ENCODE assay signal across 8 cellular contexts in the genomic region with DNA sequence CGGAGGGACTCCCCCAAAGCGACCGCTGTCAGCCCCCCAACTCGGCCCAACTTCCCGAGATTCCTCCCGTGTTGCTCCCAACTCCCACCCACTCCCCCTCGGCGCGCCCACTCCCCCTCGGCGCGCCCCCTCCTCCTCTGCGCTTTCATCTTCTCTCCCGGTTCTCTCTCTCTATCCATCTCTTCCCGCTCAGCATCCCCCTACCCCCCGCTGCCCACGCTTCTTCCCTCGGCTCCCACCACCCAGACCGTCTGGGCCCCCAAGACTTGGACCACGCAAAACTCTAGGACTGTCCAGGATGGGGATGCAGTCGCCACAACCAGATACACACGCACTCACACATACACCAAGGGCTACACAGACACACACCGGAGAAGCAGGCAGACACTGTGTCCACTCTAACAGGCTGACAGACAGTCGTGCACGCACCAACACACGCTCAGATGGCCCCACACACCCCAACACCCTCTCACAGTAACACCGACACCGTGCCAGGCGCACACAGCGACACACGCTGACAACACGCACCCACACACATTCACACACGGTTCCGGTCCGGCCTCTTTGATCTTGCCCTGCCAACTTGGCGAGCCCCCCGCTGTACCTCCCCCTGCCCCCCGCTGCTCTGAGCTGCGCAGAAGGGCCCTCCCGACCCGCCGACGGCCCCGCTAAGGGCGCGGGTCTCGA. TPM values are rescaled to one million over a fixed set of nuclear protein-coding genes. Genes with fewer than 3 reads are reported as not detected.
DNase-seq lines count a peak whose midpoint lies in the region; ATAC-seq, FAIRE-seq and TF ChIP-seq lines count a peak whose summit lies in the region.

No MANE protein-coding gene starts in this region.

- peaks cover 46% of the 10 kb centered on the region for H3K27me3 ChIP-seq in SJSA1 (replicated peaks)

- H3K4me1 ChIP-seq in SJSA1 (replicated peaks) = peaks cover 17% of the 10 kb centered on the region

- DNase-seq in GM12891 (ENCODE audit: insufficient read length, low spot score) (peak; percentile 41), SJSA1 (ENCODE audit: low read depth in 1 of 2, low spot score in 2 of 2) (peak in 1 of 2 experiments; percentile 36), glutamatergic neuron (peak; percentile 32), progenitor cell of endocrine pancreas (ENCODE audit: low spot score, unreplicated experiment) (no peak)
- no peak for DNase-seq in central memory CD4-positive, alpha-beta T cell
- no peak for DNase-seq in activated CD4-positive, alpha-beta T cell treated with anti-CD3 and anti-CD28 coated beads, Interleukin-2, amount 50 U/mL, for 1 hour
- DNase-seq in stimulated activated CD4-positive, alpha-beta T cell treated with anti-CD3 and anti-CD28 coated beads, Interleukin-4, amount 100 ng/mL, for 24 hours = no peak

- H3K4me3 Mint-ChIP-seq in glutamatergic neuron (ENCODE audit: unreplicated experiment) (peak overlapping the region; percentile 85), progenitor cell of endocrine pancreas (ENCODE audit: low read depth) (peak overlapping the region; percentile 65)

- no peaks in the 10 kb centered on the region for H3K36me3 ChIP-seq in SJSA1

- no peak for ATAC-seq in HG03460 (IDR thresholded peaks at IDR 0.05; ENCODE audit: unreplicated experiment)

- peak overlapping the region; percentile 27 for H3K4me3 ChIP-seq in SJSA1

- no peaks in the 10 kb centered on the region for H3K9me3 ChIP-seq in SJSA1 (replicated peaks)

- peaks cover 37% of the 10 kb centered on the region for H3K27me3 Mint-ChIP-seq in glutamatergic neuron (ENCODE audit: unreplicated experiment)
- H3K27me3 Mint-ChIP-seq in progenitor cell of endocrine pancreas = peaks cover 84% of the 10 kb centered on the region

- H3K27ac ChIP-seq in SJSA1 = no peak overlapping the region

- peak overlapping the region; percentile 9 for H3K27ac Mint-ChIP-seq in glutamatergic neuron (ENCODE audit: unreplicated experiment)
- no peak overlapping the region for H3K27ac Mint-ChIP-seq in progenitor cell of endocrine pancreas

- H3K9me3 Mint-ChIP-seq in glutamatergic neuron (ENCODE audit: unreplicated experiment) (peaks cover 20% of the 10 kb centered on the region), progenitor cell of endocrine pancreas (ENCODE audit: low read depth) (no peaks in the 10 kb centered on the region)

- no peak for TF ChIP-seq POLR2A in GM12891 (IDR thresholded peaks at IDR 0.05; ENCODE audit: low read depth, low read length)

- peaks cover 1% of the 10 kb centered on the region for H3K4me1 Mint-ChIP-seq in glutamatergic neuron (ENCODE audit: low read depth, unreplicated experiment)
- H3K4me1 Mint-ChIP-seq in progenitor cell of endocrine pancreas (ENCODE audit: low read depth) = peaks cover 10% of the 10 kb centered on the region

- FAIRE-seq in GM12891 (lab: Jason Lieb, UNC) = no peak

- TF ChIP-seq CTCF in glutamatergic neuron (IDR thresholded peaks at IDR 0.05; ENCODE audit: partially characterized antibody, unreplicated experiment) (no peak), progenitor cell of endocrine pancreas (IDR thresholded peaks at IDR 0.05; ENCODE audit: unreplicated experiment) (no peak)

- H3K36me3 Mint-ChIP-seq in glutamatergic neuron (ENCODE audit: unreplicated experiment) (no peaks in the 10 kb centered on the region), progenitor cell of endocrine pancreas (ENCODE audit: insufficient read depth) (no peaks in the 10 kb centered on the region)

TF ChIP-seq in GM12891, 5 proteins besides CTCF, POLR2A, EP300 and RAD21:
- TF ChIP-seq TAF1 (IDR thresholded peaks at IDR 0.05; ENCODE audit: low read depth, low read length) (no peak), POLR2AphosphoS5 (IDR thresholded peaks at IDR 0.05; ENCODE audit: low read depth, low read length) (no peak), PAX5 (IDR thresholded peaks at IDR 0.05; ENCODE audit: insufficient read depth, low read length, severe bottlenecking) (no peak), SPI1 (IDR thresholded peaks at IDR 0.05; ENCODE audit: low read depth, low read length) (no peak), POU2F2 (IDR thresholded peaks at IDR 0.05; ENCODE audit: low read depth, low read length) (no peak)

RNA-seq across cellular contexts. Expression of a gene that starts 1.1 kb away (rescaled TPM):
- 0.19 TPM for polyA plus RNA-seq in GM12891 (2012; ENCODE audit: low read depth, missing spikeins)
- 0.05 TPM in 1 of 2 replicates, not detected in the other for total RNA-seq in SJSA1 (2014; rRNA removed; shearing (Covaris generic))
- total RNA-seq in glutamatergic neuron (ENCODE audit: unreplicated experiment) (8.0 TPM), progenitor cell of endocrine pancreas (0.22 and 0.42 TPM in 2 replicates)

Comparison
In these comparisons a context has a peak if more than half of its experiments do, and no peak if none do; other contexts are left out.
1. DNase-seq: peak in GM12891 (single experiment) and glutamatergic neuron (single experiment); none in progenitor cell of endocrine pancreas (single experiment), central memory CD4-positive, alpha-beta T cell (single experiment), activated CD4-positive, alpha-beta T cell treated with anti-CD3 and anti-CD28 coated beads, Interleukin-2, amount 50 U/mL, for 1 hour (single experiment) and stimulated activated CD4-positive, alpha-beta T cell treated with anti-CD3 and anti-CD28 coated beads, Interleukin-4, amount 100 ng/mL, for 24 hours (single experiment).